Comparison of ENCODE assay signal across 10 cellular contexts in genomic region chr1:181094402-181094801, GRCh38. TPM values are rescaled to one million over a fixed set of nuclear protein-coding genes. Genes with fewer than 3 reads are reported as not detected.
DNase-seq lines count a peak whose midpoint lies in the region; ATAC-seq and TF ChIP-seq lines count a peak whose summit lies in the region.
"Had no signal": no experiment of that assay in that cellular context is flagged by ENCODE, and none has a peak within 500 bp of the region (broad histone marks: within the 10 kb centered on the region; RNA-seq: fewer than 3 reads in every experiment).

No MANE protein-coding gene starts in this region.

- CTCF ChIA-PET in activated CD8-positive, alpha-beta memory T cell treated with anti-CD3 and anti-CD28 coated beads, Interleukin-2, amount 10 ng/mL, durations not matched to agents 7 days and 5 days (lab: Charles Lee), result interaction anchor here (6.2 kb wide), 1 partner anchor 47 kb away, joined by 91 read pairs; no protein-coding TSS in a partner anchor

- peaks cover 36% of the 10 kb centered on the region for H4K20me1 ChIP-seq in Karpas-422 (ENCODE audit: insufficient read depth, low read depth, low read length)

- no peak for DNase-seq in activated naive CD4-positive, alpha-beta T cell treated with Interleukin-2 at 50 U/mL for 16 hours
- DNase-seq in coronary artery (ENCODE audit: low spot score) (no peak), natural killer cell (no peak), testis (no peak), cerebellum (ENCODE audit: low spot score) (no peak), Karpas-422 (no peak)
- DNase-seq in activated CD8-positive, alpha-beta memory T cell treated with anti-CD3 and anti-CD28 coated beads, Interleukin-2, amount 10 ng/mL, durations not matched to agents 7 days and 5 days, result no peak
- DNase-seq: NCI-H2081; NK-92 treated with Interleukin-12 subunit alpha and Interleukin-12 subunit beta, amount 100 ng/mL, for 24 hours had no signal

- H3K27ac ChIP-seq in coronary artery (peak overlapping the region; percentile 35 to 71), testis (peak overlapping the region; percentile 10 to 33), Karpas-422 (ENCODE audit: low read length) (no peak overlapping the region)

- peaks cover 57% of the 10 kb centered on the region for H3K4me1 Mint-ChIP-seq in activated naive CD4-positive, alpha-beta T cell treated with anti-CD3 and anti-CD28 coated beads, Interleukin-2, amount 50 U/mL, for 24 hours
- peaks cover 44 to 57% of the 10 kb centered on the region in 2 donors for H3K4me1 Mint-ChIP-seq in natural killer cell
- H3K4me1 Mint-ChIP-seq in activated CD8-positive, alpha-beta memory T cell treated with anti-CD3 and anti-CD28 coated beads, Interleukin-2, amount 10 ng/mL, durations not matched to agents 7 days and 5 days, result peaks cover 66% of the 10 kb centered on the region

- no peak overlapping the region for H3K4me3 Mint-ChIP-seq in activated naive CD4-positive, alpha-beta T cell treated with anti-CD3 and anti-CD28 coated beads, Interleukin-2, amount 50 U/mL, for 24 hours
- H3K4me3 Mint-ChIP-seq in natural killer cell, result peak overlapping the region; percentile 32
- H3K4me3 Mint-ChIP-seq in activated CD8-positive, alpha-beta memory T cell treated with anti-CD3 and anti-CD28 coated beads, Interleukin-2, amount 10 ng/mL, durations not matched to agents 7 days and 5 days, result no peak overlapping the region

- no peak for TF ChIP-seq POLR2A in testis (IDR thresholded peaks at IDR 0.05)

- no peaks in the 10 kb centered on the region for H3K79me2 ChIP-seq in Karpas-422 (ENCODE audit: low read length)

- H3K4me3 ChIP-seq in coronary artery (no peak overlapping the region), testis (no peak overlapping the region), Karpas-422 (ENCODE audit: low read length) (no peak overlapping the region)

- H3K9ac ChIP-seq in Karpas-422 (ENCODE audit: low read length), result no peak overlapping the region

- H3K36me3 ChIP-seq in testis (ENCODE audit: low read depth, missing control alignments) (no peaks in the 10 kb centered on the region), Karpas-422 (ENCODE audit: insufficient read depth, low read length) (no peaks in the 10 kb centered on the region)

- TF ChIP-seq CTCF in coronary artery (IDR thresholded peaks at IDR 0.05) (no peak), natural killer cell (IDR thresholded peaks at IDR 0.05) (no peak), testis (IDR thresholded peaks at IDR 0.05) (no peak)

- ATAC-seq in natural killer cell, result no peak
- ATAC-seq in activated CD8-positive, alpha-beta memory T cell treated with anti-CD3 and anti-CD28 coated beads, Interleukin-2, amount 10 ng/mL, durations not matched to agents 7 days and 5 days, result no peak

- H3K4me1 ChIP-seq in testis (peaks cover 43% of the 10 kb centered on the region), Karpas-422 (ENCODE audit: low read length) (peaks cover 22% of the 10 kb centered on the region)

- H3K9me3 ChIP-seq in testis (no peaks in the 10 kb centered on the region), Karpas-422 (ENCODE audit: low read length) (no peaks in the 10 kb centered on the region)

- H3K4me2 ChIP-seq in Karpas-422 (ENCODE audit: low read depth, low read length, poor library complexity, severe bottlenecking), result no peak overlapping the region

- H3K27ac Mint-ChIP-seq in activated naive CD4-positive, alpha-beta T cell treated with anti-CD3 and anti-CD28 coated beads, Interleukin-2, amount 50 U/mL, for 24 hours, result peak overlapping the region; percentile 79
- peak overlapping the region in 1 of 2 donors; percentile 99 for H3K27ac Mint-ChIP-seq in natural killer cell
- no peak overlapping the region for H3K27ac Mint-ChIP-seq in activated CD8-positive, alpha-beta memory T cell treated with anti-CD3 and anti-CD28 coated beads, Interleukin-2, amount 10 ng/mL, durations not matched to agents 7 days and 5 days

- H3K9me2 ChIP-seq in Karpas-422 (replicated peaks; ENCODE audit: insufficient read depth, low read length), result no peaks in the 10 kb centered on the region

- no peak overlapping the region for H2AFZ ChIP-seq in Karpas-422 (ENCODE audit: low read length)

- H3K36me3 Mint-ChIP-seq in activated naive CD4-positive, alpha-beta T cell treated with anti-CD3 and anti-CD28 coated beads, Interleukin-2, amount 50 U/mL, for 24 hours, result peaks cover 25% of the 10 kb centered on the region
- H3K36me3 Mint-ChIP-seq in natural killer cell, result peaks cover 8% of the 10 kb centered on the region
- peaks cover 55% of the 10 kb centered on the region for H3K36me3 Mint-ChIP-seq in activated CD8-positive, alpha-beta memory T cell treated with anti-CD3 and anti-CD28 coated beads, Interleukin-2, amount 10 ng/mL, durations not matched to agents 7 days and 5 days

- H3K27me3 ChIP-seq in testis (no peaks in the 10 kb centered on the region), Karpas-422 (ENCODE audit: low read length) (0 out of 2 replicates have a peak, but pooled peaks cover 3% of the 10 kb centered on the region)

- intact Hi-C loops in natural killer cell (cut with micrococcal nuclease), result loop anchor here (10.0 kb wide), 1 partner anchor 1750 kb away; no protein-coding TSS in a partner anchor
- intact Hi-C loops in testis (cut with DNase I; ENCODE audit: low total_unique reads), result no loop called here

- H3K27me3 Mint-ChIP-seq in activated naive CD4-positive, alpha-beta T cell treated with anti-CD3 and anti-CD28 coated beads, Interleukin-2, amount 50 U/mL, for 24 hours, result no peaks in the 10 kb centered on the region
- peaks cover 0 to 3% of the 10 kb centered on the region in 2 donors for H3K27me3 Mint-ChIP-seq in natural killer cell (ENCODE audit: low read depth in 2 of 2)
- H3K27me3 Mint-ChIP-seq in activated CD8-positive, alpha-beta memory T cell treated with anti-CD3 and anti-CD28 coated beads, Interleukin-2, amount 10 ng/mL, durations not matched to agents 7 days and 5 days, result no peaks in the 10 kb centered on the region

- H3K9me3 Mint-ChIP-seq in activated naive CD4-positive, alpha-beta T cell treated with anti-CD3 and anti-CD28 coated beads, Interleukin-2, amount 50 U/mL, for 24 hours, result no peaks in the 10 kb centered on the region
- no peaks in the 10 kb centered on the region for H3K9me3 Mint-ChIP-seq in natural killer cell
- H3K9me3 Mint-ChIP-seq in activated CD8-positive, alpha-beta memory T cell treated with anti-CD3 and anti-CD28 coated beads, Interleukin-2, amount 10 ng/mL, durations not matched to agents 7 days and 5 days (ENCODE audit: low read depth), result no peaks in the 10 kb centered on the region

- WGBS in testis, 2 donors, result 37 to 57% methylated on average over 3 of the region's 3 CpGs

RNA-seq across cellular contexts. Expression of gene IER5, which starts 5.9 kb away (rescaled TPM):
- total RNA-seq in natural killer cell (100 to 1,000 TPM; 118 to 164 (median 150) TPM), testis (10 to 100 TPM; 10.3 to 13.3 TPM), cerebellum (13.7 TPM)
- polyA plus RNA-seq in testis (ENCODE audit: insufficient read depth, low read depth, low replicate concordance), result 7.1 TPM
- total RNA-seq in activated CD8-positive, alpha-beta memory T cell treated with anti-CD3 and anti-CD28 coated beads, Interleukin-2, amount 10 ng/mL, durations not matched to agents 7 days and 5 days, result 10 to 100 TPM; 50.4 to 67.0 TPM
- total RNA-seq in Karpas-422 (2014; rRNA removed; shearing (Covaris generic); ENCODE audit: low replicate concordance), result 5.3 and 9.9 TPM in 2 replicates
